18 cellular contexts compared by ENCODE assay signal in the genomic region with DNA sequence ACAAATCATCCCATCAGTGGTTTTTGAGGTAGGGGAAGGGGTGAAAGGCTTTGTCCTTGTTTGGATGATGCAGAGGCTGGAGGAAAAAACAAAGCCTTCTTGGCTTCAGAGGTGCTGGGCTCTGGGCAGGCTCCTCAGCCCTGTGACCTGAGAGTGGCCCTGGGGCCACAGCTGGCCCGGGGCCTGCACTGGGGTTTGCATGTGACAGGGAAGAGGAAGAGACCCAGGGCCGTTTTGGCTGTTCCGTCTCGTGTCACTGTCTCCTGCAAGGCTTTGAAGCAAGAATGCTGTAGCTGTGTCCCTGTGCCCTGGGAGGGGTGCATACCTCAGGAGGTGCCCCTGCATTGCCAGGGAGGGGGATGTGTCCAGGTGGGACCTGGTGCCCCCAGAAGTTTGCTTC. TPM values are rescaled to one million over a fixed set of nuclear protein-coding genes. Genes with fewer than 3 reads are reported as not detected.
"Had no signal": no experiment of that assay in that cellular context is flagged by ENCODE, and none has a peak within 500 bp of the region (broad histone marks: within the 10 kb centered on the region; RNA-seq: fewer than 3 reads in every experiment).

No MANE protein-coding gene starts in this region.

- H2AFZ ChIP-seq: hepatocyte had no signal

- H3K4me3 ChIP-seq: esophagus squamous epithelium, hepatocyte, ovary, thyroid gland, uterus had no signal

- H3K27me3 Mint-ChIP-seq: activated CD4-positive, alpha-beta T cell treated with anti-CD3 and anti-CD28 coated beads, Interleukin-2, amount 10 ng/mL, durations not matched to agents 7 days and 5 days; activated naive CD8-positive, alpha-beta T cell treated with anti-CD3 and anti-CD28 coated beads, Interleukin-2, amount 10 ng/mL, durations not matched to agents 7 days and 5 days had no signal

- H3K4me1 ChIP-seq: esophagus squamous epithelium, uterus had no signal

- H3K4me2 ChIP-seq: hepatocyte had no signal

- H3K36me3 ChIP-seq: esophagus squamous epithelium, ovary, thyroid gland, uterus had no signal

- H3K27me3 ChIP-seq: esophagus squamous epithelium, hepatocyte, ovary, thyroid gland, uterus had no signal

- H3K9me3 Mint-ChIP-seq: activated T-helper 2 cell treated with anti-CD3 and anti-CD28 coated beads, Interferon-gamma antibody, Interleukin-2, Interleukin-4, amounts not matched to agents 10 μg/mL and 5 μg/mL and 100 μg/mL, durations not matched to agents 14 hours and 24 hours and 36 hours had no signal

- H3K4me1 Mint-ChIP-seq: activated CD4-positive, alpha-beta T cell treated with anti-CD3 and anti-CD28 coated beads, Interleukin-2, amount 10 ng/mL, durations not matched to agents 7 days and 5 days; activated naive CD8-positive, alpha-beta T cell treated with anti-CD3 and anti-CD28 coated beads, Interleukin-2, amount 10 ng/mL, durations not matched to agents 7 days and 5 days; memory B cell; naive thymus-derived CD4-positive, alpha-beta T cell had no signal

- H3K9me3 ChIP-seq: esophagus squamous epithelium, ovary, thyroid gland, uterus had no signal

- ATAC-seq: activated CD4-positive, CD25-positive, alpha-beta regulatory T cell treated with anti-CD3 and anti-CD28 coated beads, Interleukin-2, amount 50 U/mL, for 24 hours; activated CD8-positive, alpha-beta T cell treated with anti-CD3 and anti-CD28 coated beads, Interleukin-2, amount 10 ng/mL, durations not matched to agents 7 days and 5 days; naive thymus-derived CD4-positive, alpha-beta T cell had no signal

- H3K4me3 Mint-ChIP-seq: activated CD4-positive, alpha-beta T cell treated with anti-CD3 and anti-CD28 coated beads, Interleukin-2, amount 10 ng/mL, durations not matched to agents 7 days and 5 days; activated CD8-positive, alpha-beta T cell treated with anti-CD3 and anti-CD28 coated beads, Interleukin-2, amount 10 ng/mL, durations not matched to agents 7 days and 5 days; activated naive CD8-positive, alpha-beta T cell treated with anti-CD3 and anti-CD28 coated beads, Interleukin-2, amount 10 ng/mL, durations not matched to agents 7 days and 5 days; activated T-cell treated with anti-CD3 and anti-CD28 coated beads, Interleukin-2, amount 50 U/mL, for 24 hours; memory B cell; naive thymus-derived CD4-positive, alpha-beta T cell had no signal

- DNase-seq: activated CD4-positive, alpha-beta T cell treated with anti-CD3 and anti-CD28 coated beads, Interleukin-2, amount 10 ng/mL, durations not matched to agents 7 days and 5 days; activated CD8-positive, alpha-beta T cell treated with anti-CD3 and anti-CD28 coated beads, Interleukin-2, amount 10 ng/mL, durations not matched to agents 7 days and 5 days; activated naive CD4-positive, alpha-beta T cell treated with Interleukin-2 at 50 U/mL for 16 hours; activated naive CD8-positive, alpha-beta T cell treated with anti-CD3 and anti-CD28 coated beads, Interleukin-2, amount 10 ng/mL, durations not matched to agents 7 days and 5 days; activated T-cell treated with anti-CD3 and anti-CD28 coated beads, Interleukin-2, amount 50 U/mL, for 24 hours; dermis blood vessel endothelial cell; effector memory CD4-positive, alpha-beta T cell; esophagus squamous epithelium; naive thymus-derived CD4-positive, alpha-beta T cell; ovary; stimulated activated naive CD4-positive, alpha-beta T cell; T-helper 1 cell; uterus had no signal

- H3K36me3 Mint-ChIP-seq: activated naive CD8-positive, alpha-beta T cell treated with anti-CD3 and anti-CD28 coated beads, Interleukin-2, amount 10 ng/mL, durations not matched to agents 7 days and 5 days had no signal

- H3K27ac Mint-ChIP-seq: activated CD4-positive, alpha-beta T cell treated with anti-CD3 and anti-CD28 coated beads, Interleukin-2, amount 10 ng/mL, durations not matched to agents 7 days and 5 days; activated CD8-positive, alpha-beta T cell treated with anti-CD3 and anti-CD28 coated beads, Interleukin-2, amount 10 ng/mL, durations not matched to agents 7 days and 5 days; activated naive CD8-positive, alpha-beta T cell treated with anti-CD3 and anti-CD28 coated beads, Interleukin-2, amount 10 ng/mL, durations not matched to agents 7 days and 5 days; activated T-cell treated with anti-CD3 and anti-CD28 coated beads, Interleukin-2, amount 50 U/mL, for 24 hours; activated T-helper 2 cell treated with anti-CD3 and anti-CD28 coated beads, Interferon-gamma antibody, Interleukin-2, Interleukin-4, amounts not matched to agents 10 μg/mL and 5 μg/mL and 100 μg/mL, durations not matched to agents 14 hours and 24 hours and 36 hours; memory B cell; naive thymus-derived CD4-positive, alpha-beta T cell had no signal

- H3K27ac ChIP-seq: esophagus squamous epithelium, hepatocyte, ovary, thyroid gland, uterus had no signal

RNA-seq across cellular contexts. Expression of gene ARHGAP8, which starts 12.6 kb away (rescaled TPM):
- total RNA-seq: dermis blood vessel endothelial cell had no signal
- polyA plus RNA-seq: naive thymus-derived CD4-positive, alpha-beta T cell had no signal
